Comparison of ENCODE assay signal across 14 cellular contexts in the genomic region with DNA sequence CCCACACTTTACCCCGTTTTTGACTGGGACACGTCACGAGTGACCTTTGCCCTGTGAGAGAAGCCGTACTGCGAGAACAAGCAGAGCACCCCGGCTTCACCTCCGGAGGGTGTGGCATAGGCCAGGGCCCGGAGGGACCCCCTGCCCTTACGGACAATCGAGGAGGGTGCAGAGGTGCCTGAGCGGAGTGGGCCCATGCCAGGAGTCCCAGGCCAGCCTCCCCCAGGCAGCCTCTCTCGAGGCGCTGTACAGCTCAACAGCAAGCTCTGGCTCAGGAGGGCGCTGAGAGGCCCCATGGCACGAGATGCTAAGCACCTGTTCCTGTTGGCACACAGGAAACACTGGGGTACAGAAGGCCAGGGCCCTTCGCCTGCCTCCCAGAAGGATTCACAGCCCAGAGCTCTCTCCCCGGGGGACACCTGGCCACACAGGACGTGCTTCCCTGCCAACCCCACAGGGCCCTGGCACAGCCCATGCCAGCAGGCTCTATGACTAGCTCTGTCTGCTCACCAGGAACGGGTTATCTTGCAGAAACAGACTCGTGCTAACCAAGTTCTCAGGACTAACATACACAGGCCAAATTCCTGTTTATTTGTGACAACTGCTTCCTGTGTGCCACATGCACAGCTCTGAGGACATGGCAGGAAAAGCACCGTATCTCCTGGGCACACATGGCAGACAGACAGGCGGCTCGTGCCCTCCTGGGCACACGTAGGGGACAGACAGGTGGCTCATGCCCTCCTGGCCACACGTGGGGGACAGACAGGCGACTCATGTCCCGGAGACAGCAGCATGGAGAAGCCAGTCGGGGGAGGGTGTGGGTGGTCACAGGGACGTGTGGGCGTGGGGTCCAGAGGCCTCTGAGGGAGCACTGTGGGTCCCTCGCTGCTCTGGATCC. TPM values are rescaled to one million over a fixed set of nuclear protein-coding genes. Genes with fewer than 3 reads are reported as not detected.
DNase-seq lines count a peak whose midpoint lies in the region; ATAC-seq, FAIRE-seq and TF ChIP-seq lines count a peak whose summit lies in the region.
"Had no signal": no experiment of that assay in that cellular context is flagged by ENCODE, and none has a peak within 500 bp of the region (broad histone marks: within the 10 kb centered on the region; RNA-seq: fewer than 3 reads in every experiment).

No MANE protein-coding gene starts in this region.

- peak overlapping the region in 1 of 2 donors; percentile 62 for H3K9ac ChIP-seq in kidney (ENCODE audit: low read length in 2 of 2)

- TF ChIP-seq EP300 in sigmoid colon (IDR thresholded peaks at IDR 0.05), result no peak

- in situ Hi-C loops in G401 (cut with HindIII; ENCODE audit: low sequenced_read_pairs), result no loop called here

- no peak for FAIRE-seq in kidney (lab: Jason Lieb, UNC)
- no peak for FAIRE-seq in HTR-8/SVneo (lab: Jason Lieb, UNC)
- FAIRE-seq: GM18507, H54 had no signal

- TF ChIP-seq CTCF in kidney (IDR thresholded peaks at IDR 0.05; ENCODE audit: borderline replicate concordance, extremely low read depth, insufficient read depth), result no peak
- TF ChIP-seq CTCF in sigmoid colon (IDR thresholded peaks at IDR 0.05), result no peak

- H3K9me3 Mint-ChIP-seq in naive thymus-derived CD8-positive, alpha-beta T cell, result no peaks in the 10 kb centered on the region

- 43 to 69% methylated on average over 31 of the region's 31 CpGs for WGBS in sigmoid colon, 2 donors

- no peaks in the 10 kb centered on the region for H3K27me3 ChIP-seq in sigmoid colon
- H3K27me3 ChIP-seq: foreskin keratinocyte had no signal

- H3K4me3 Mint-ChIP-seq in naive thymus-derived CD8-positive, alpha-beta T cell, result no peak overlapping the region

- H3K27ac ChIP-seq in angular gyrus (ENCODE audit: low read depth, low read length) (peak overlapping the region; percentile 83), kidney (ENCODE audit: low read depth in 2 of 2, low read length in 2 of 2) (no peak overlapping the region), sigmoid colon (peak overlapping the region in 3 of 4 donors; percentile 59 to 78 (median 64))
- H3K27ac ChIP-seq: foreskin keratinocyte had no signal

- ATAC-seq in naive thymus-derived CD8-positive, alpha-beta T cell, result no peak
- ATAC-seq: foreskin keratinocyte had no signal

- peak overlapping the region in 2 of 10 donors; percentile 53 for H3K27ac Mint-ChIP-seq in naive thymus-derived CD8-positive, alpha-beta T cell

- TF ChIP-seq POLR2A in sigmoid colon (IDR thresholded peaks at IDR 0.05), result no peak

- H3K4me1 ChIP-seq in kidney (ENCODE audit: control insufficient read depth in 1 of 2, insufficient read depth in 1 of 2, low read depth in 1 of 2, low read length in 2 of 2), result peaks cover 27 to 37% of the 10 kb centered on the region in 2 donors
- peaks cover 0 to 42% (median 31%) of the 10 kb centered on the region in 4 donors for H3K4me1 ChIP-seq in sigmoid colon
- H3K4me1 ChIP-seq: foreskin keratinocyte had no signal

- POLR2A ChIA-PET in naive thymus-derived CD8-positive, alpha-beta T cell (lab: Charles Lee), result interaction anchor here (0.8 kb wide), 1 partner anchor 101 kb away, joined by 3 read pairs; no protein-coding TSS in a partner anchor

- DNase-seq in G401 (ENCODE audit: low spot score) (peak; percentile 82), kidney (peak; percentile 69), sigmoid colon (no peak), HTR-8/SVneo (ENCODE audit: insufficient read length, low spot score) (no peak), NCI-H748 (lab: John Stamatoyannopoulos, UW; ENCODE audit: unreplicated experiment) (no peak), medulla oblongata (ENCODE audit: extremely low spot score) (no peak)
- DNase-seq in naive thymus-derived CD8-positive, alpha-beta T cell, result no peak
- DNase-seq: amygdala, foreskin keratinocyte, NCI-H1417 treated with DMSO at 0.1 percent for 48 hours, NCI-H774 had no signal

- H3K27me3 Mint-ChIP-seq in naive thymus-derived CD8-positive, alpha-beta T cell, result no peaks in the 10 kb centered on the region

- no peaks in the 10 kb centered on the region for H3K9me3 ChIP-seq in kidney (ENCODE audit: control insufficient read depth in 1 of 2, low read length in 2 of 2)
- H3K9me3 ChIP-seq in sigmoid colon, result no peaks in the 10 kb centered on the region

- H3K4me3 ChIP-seq in kidney (ENCODE audit: low read length in 2 of 2) (no peak overlapping the region), sigmoid colon (no peak overlapping the region)

- intact Hi-C loops in kidney (cut with DNase I) (no loop called here), sigmoid colon (cut with DNase I) (no loop called here)

- peaks cover 0 to 3% of the 10 kb centered on the region in 2 donors for H3K36me3 ChIP-seq in kidney (ENCODE audit: control insufficient read depth in 1 of 2, insufficient read depth in 2 of 2, low read length in 2 of 2)
- peaks cover 10 to 39% (median 20%) of the 10 kb centered on the region in 4 donors for H3K36me3 ChIP-seq in sigmoid colon

- H3K36me3 Mint-ChIP-seq in naive thymus-derived CD8-positive, alpha-beta T cell, result peaks cover 0 to 30% (median 3%) of the 10 kb centered on the region in 3 donors

- peaks cover 3 to 35% (median 18%) of the 10 kb centered on the region in 4 donors for H3K4me1 Mint-ChIP-seq in naive thymus-derived CD8-positive, alpha-beta T cell

RNA-seq across cellular contexts. Expression of a gene that starts 11.6 kb away (rescaled TPM):
- total RNA-seq in G401 (2014; rRNA removed; shearing (Covaris generic)), result 30.0 and 36.4 TPM in 2 replicates
- 65.5 TPM for total RNA-seq in kidney
- polyA plus RNA-seq in kidney (ENCODE audit: insufficient read depth, low read depth, low replicate concordance), result 88.0 TPM
- total RNA-seq in sigmoid colon, result 10 to 100 TPM; 25.0 to 39.1 (median 36.0) TPM
- polyA plus RNA-seq in sigmoid colon, result 10 to 100 TPM; 27.0 to 41.2 (median 36.9) TPM
- total RNA-seq in naive thymus-derived CD8-positive, alpha-beta T cell, result 10 to 100 TPM; 33.8 to 38.6 TPM
- 10 to 100 TPM; 21.4 to 27.6 (median 23.4) TPM for polyA plus RNA-seq in naive thymus-derived CD8-positive, alpha-beta T cell

Comparison
In these comparisons a context has a peak if more than half of its experiments do, and no peak if none do; other contexts are left out.
1. DNase-seq: peak in G401 (single experiment) and kidney (single experiment); none in sigmoid colon (single experiment), naive thymus-derived CD8-positive, alpha-beta T cell (0 of 10), HTR-8/SVneo (single experiment), NCI-H748 (single experiment) and medulla oblongata (single experiment).
2. H3K27ac ChIP-seq: peak in angular gyrus (single experiment) and sigmoid colon (3 of 4); none in kidney (0 of 2).